ENCODE assay signal across 15 cellular contexts in genomic region chr17:28615260-28615940, GRCh38.
"Had no signal": no experiment of that assay in that cellular context is flagged by ENCODE, and none has a peak within 500 bp of the region (broad histone marks: within the 10 kb centered on the region; RNA-seq: fewer than 3 reads in every experiment).

No MANE protein-coding gene starts in this region.

- DNase-seq: activated CD4-positive, alpha-beta memory T cell treated with anti-CD3 and anti-CD28 coated beads, Interleukin-2, amount 10 ng/mL, durations not matched to agents 7 days and 5 days; activated CD4-positive, alpha-beta T cell treated with anti-CD3 and anti-CD28 coated beads for 36 hours; activated gamma-delta T cell treated with Interleukin-2 at 50 U/mL for 16 hours; activated naive CD8-positive, alpha-beta T cell treated with anti-CD3 and anti-CD28 coated beads, Interleukin-2, amount 10 ng/mL, durations not matched to agents 7 days and 5 days; activated T-cell treated with anti-CD3 and anti-CD28 coated beads, Interleukin-2, amount 50 U/mL, for 48 hours; central memory CD4-positive, alpha-beta T cell; colonic mucosa; glutamatergic neuron; left ventricle myocardium inferior; mesenchymal stem cell; right lobe of liver; thyroid gland; WERI-Rb-1 had no signal

- H3K27me3 Mint-ChIP-seq: activated CD4-positive, alpha-beta memory T cell treated with anti-CD3 and anti-CD28 coated beads, Interleukin-2, amount 10 ng/mL, durations not matched to agents 7 days and 5 days; activated CD4-positive, alpha-beta T cell treated with anti-CD3 and anti-CD28 coated beads for 36 hours; activated naive CD8-positive, alpha-beta T cell treated with anti-CD3 and anti-CD28 coated beads, Interleukin-2, amount 10 ng/mL, durations not matched to agents 7 days and 5 days; brain had no signal

- ATAC-seq: activated CD4-positive, alpha-beta T cell treated with anti-CD3 and anti-CD28 coated beads for 36 hours; right lobe of liver had no signal

- H3K4me1 Mint-ChIP-seq: activated CD4-positive, alpha-beta memory T cell treated with anti-CD3 and anti-CD28 coated beads, Interleukin-2, amount 10 ng/mL, durations not matched to agents 7 days and 5 days; brain had no signal

- H3K4me3 Mint-ChIP-seq: activated CD4-positive, alpha-beta memory T cell treated with anti-CD3 and anti-CD28 coated beads, Interleukin-2, amount 10 ng/mL, durations not matched to agents 7 days and 5 days; activated CD4-positive, alpha-beta T cell treated with anti-CD3 and anti-CD28 coated beads for 36 hours; activated naive CD8-positive, alpha-beta T cell treated with anti-CD3 and anti-CD28 coated beads, Interleukin-2, amount 10 ng/mL, durations not matched to agents 7 days and 5 days; brain; T-helper 1 cell treated with Interleukin-12 subunit alpha and Interleukin-12 subunit beta and Interleukin-4 antibody, amounts not matched to agents 30 μg/mL and 1 μg/mL, for 36 hours had no signal

- H3K27ac Mint-ChIP-seq: activated CD4-positive, alpha-beta memory T cell treated with anti-CD3 and anti-CD28 coated beads, Interleukin-2, amount 10 ng/mL, durations not matched to agents 7 days and 5 days; activated CD4-positive, alpha-beta T cell treated with anti-CD3 and anti-CD28 coated beads for 36 hours had no signal

- H3K9me3 Mint-ChIP-seq: activated CD4-positive, alpha-beta memory T cell treated with anti-CD3 and anti-CD28 coated beads, Interleukin-2, amount 10 ng/mL, durations not matched to agents 7 days and 5 days; activated naive CD8-positive, alpha-beta T cell treated with anti-CD3 and anti-CD28 coated beads, Interleukin-2, amount 10 ng/mL, durations not matched to agents 7 days and 5 days; brain; T-helper 1 cell treated with Interleukin-12 subunit alpha and Interleukin-12 subunit beta and Interleukin-4 antibody, amounts not matched to agents 30 μg/mL and 1 μg/mL, for 36 hours had no signal
